18 cellular contexts compared by ENCODE assay signal in genomic region chr11:76250520-76251222, GRCh38. TPM values are rescaled to one million over a fixed set of nuclear protein-coding genes. Genes with fewer than 3 reads are reported as not detected.
"Had no signal": no experiment of that assay in that cellular context is flagged by ENCODE, and none has a peak within 500 bp of the region (broad histone marks: within the 10 kb centered on the region; RNA-seq: fewer than 3 reads in every experiment).

No MANE protein-coding gene starts in this region.

- ATAC-seq: stimulated activated naive CD8-positive, alpha-beta T cell treated with anti-CD3 and anti-CD28 coated beads, Interleukin-15, amount 100 ng/mL, for 72 hours had no signal

- H3K27ac Mint-ChIP-seq: activated CD4-positive, alpha-beta T cell treated with anti-CD3 and anti-CD28 coated beads, Interleukin-2, amount 10 ng/mL, durations not matched to agents 7 days and 5 days; activated naive CD8-positive, alpha-beta T cell treated with anti-CD3 and anti-CD28 coated beads, Interleukin-2, amount 10 ng/mL, durations not matched to agents 7 days and 5 days; activated T-helper 1 cell treated with anti-CD3 and anti-CD28 coated beads, Interleukin-12 subunit alpha, Interleukin-12 subunit beta, Interleukin-2, Interleukin-4 antibody, amounts not matched to agents 30 ng/mL and 10 ng/mL and 1 ng/mL, durations not matched to agents 14 hours and 24 hours and 36 hours; dendritic cell treated with granulocyte-macrophage colony-stimulating factor and Interleukin-4, amounts not matched to agents 40 ng/mL and 50 ng/mL, for 4 days; immature natural killer cell had no signal

- H3K36me3 ChIP-seq: breast epithelium, gastrocnemius medialis, heart left ventricle, right lobe of liver, thoracic aorta had no signal

- H3K4me3 ChIP-seq: breast epithelium, gastrocnemius medialis, heart left ventricle, right lobe of liver, thoracic aorta had no signal

- H3K27me3 ChIP-seq: breast epithelium, gastrocnemius medialis, heart left ventricle, right lobe of liver had no signal

- H3K36me3 Mint-ChIP-seq: activated naive CD8-positive, alpha-beta T cell treated with anti-CD3 and anti-CD28 coated beads, Interleukin-2, amount 10 ng/mL, durations not matched to agents 7 days and 5 days; immature natural killer cell had no signal

- H3K27ac ChIP-seq: breast epithelium, heart left ventricle, right lobe of liver, thoracic aorta had no signal

- H3K4me1 ChIP-seq: breast epithelium, gastrocnemius medialis, right lobe of liver had no signal

- H3K4me1 Mint-ChIP-seq: activated CD4-positive, alpha-beta T cell treated with anti-CD3 and anti-CD28 coated beads, Interleukin-2, amount 10 ng/mL, durations not matched to agents 7 days and 5 days; immature natural killer cell; neural crest cell; stimulated activated naive CD8-positive, alpha-beta T cell treated with anti-CD3 and anti-CD28 coated beads, Interleukin-15, amount 100 ng/mL, for 72 hours had no signal

- DNase-seq: activated CD4-positive, alpha-beta T cell treated with anti-CD3 and anti-CD28 coated beads, Interleukin-2, amount 10 ng/mL, durations not matched to agents 7 days and 5 days; activated CD8-positive, alpha-beta memory T cell treated with anti-CD3 and anti-CD28 coated beads, Interleukin-2, amount 50 U/mL, for 48 hours; activated naive CD8-positive, alpha-beta T cell treated with anti-CD3 and anti-CD28 coated beads, Interleukin-2, amount 10 ng/mL, durations not matched to agents 7 days and 5 days; aorta; effector memory CD4-positive, alpha-beta T cell; immature natural killer cell; midbrain; right lobe of liver; stimulated activated naive CD8-positive, alpha-beta T cell treated with anti-CD3 and anti-CD28 coated beads, Interleukin-15, amount 100 ng/mL, for 72 hours had no signal

- H3K9me3 ChIP-seq: gastrocnemius medialis, right lobe of liver, thoracic aorta had no signal

- H3K4me3 Mint-ChIP-seq: activated CD4-positive, alpha-beta T cell treated with anti-CD3 and anti-CD28 coated beads, Interleukin-2, amount 10 ng/mL, durations not matched to agents 7 days and 5 days; activated naive CD8-positive, alpha-beta T cell treated with anti-CD3 and anti-CD28 coated beads, Interleukin-2, amount 10 ng/mL, durations not matched to agents 7 days and 5 days; activated T-helper 1 cell treated with anti-CD3 and anti-CD28 coated beads, Interleukin-12 subunit alpha, Interleukin-12 subunit beta, Interleukin-2, Interleukin-4 antibody, amounts not matched to agents 30 ng/mL and 10 ng/mL and 1 ng/mL, durations not matched to agents 14 hours and 24 hours and 36 hours; dendritic cell treated with granulocyte-macrophage colony-stimulating factor and Interleukin-4, amounts not matched to agents 40 ng/mL and 50 ng/mL, for 4 days; immature natural killer cell; neural crest cell; stimulated activated naive CD8-positive, alpha-beta T cell treated with anti-CD3 and anti-CD28 coated beads, Interleukin-15, amount 100 ng/mL, for 72 hours had no signal

- H3K9me3 Mint-ChIP-seq: activated T-helper 1 cell treated with anti-CD3 and anti-CD28 coated beads, Interleukin-12 subunit alpha, Interleukin-12 subunit beta, Interleukin-2, Interleukin-4 antibody, amounts not matched to agents 30 ng/mL and 10 ng/mL and 1 ng/mL, durations not matched to agents 14 hours and 24 hours and 36 hours; dendritic cell treated with granulocyte-macrophage colony-stimulating factor and Interleukin-4, amounts not matched to agents 40 ng/mL and 50 ng/mL, for 4 days; immature natural killer cell; neural crest cell had no signal

RNA-seq across cellular contexts. Expression of gene WNT11, which starts 44.4 kb away (rescaled TPM):
- total RNA-seq: activated CD4-positive, alpha-beta T cell treated with anti-CD3 and anti-CD28 coated beads, Interleukin-2, amount 10 ng/mL, durations not matched to agents 7 days and 5 days; pulmonary artery endothelial cell; T-helper 2 cell treated with Interferon-gamma antibody and Interleukin-4, amounts not matched to agents 100 ng/mL and 5 ng/mL, for 36 hours had no signal
